In genomic region chr1:42280841-42281240, GRCh38 we compare ENCODE assay signal across 29 cellular contexts.
"Had no signal": no experiment of that assay in that cellular context is flagged by ENCODE, and none has a peak within 500 bp of the region (broad histone marks: within the 10 kb centered on the region; RNA-seq: fewer than 3 reads in every experiment).

No MANE protein-coding gene starts in this region.

- ATAC-seq: activated CD8-positive, alpha-beta T cell treated with anti-CD3 and anti-CD28 coated beads for 36 hours; activated naive CD4-positive, alpha-beta T cell treated with anti-CD3 and anti-CD28 coated beads, Interleukin-2, amount 50 U/mL, for 72 hours; activated T-helper 17 cell treated with anti-CD3 and anti-CD28 coated beads, Interleukin-2, amount 50 U/mL, for 72 hours; K562; Panc1 had no signal

- H3K27ac Mint-ChIP-seq: activated CD8-positive, alpha-beta T cell treated with anti-CD3 and anti-CD28 coated beads for 36 hours; activated naive CD4-positive, alpha-beta T cell treated with anti-CD3 and anti-CD28 coated beads, Interleukin-2, amount 50 U/mL, for 72 hours; activated T-cell treated with anti-CD3 and anti-CD28 coated beads, Interleukin-2, amount 50 U/mL, for 72 hours; activated T-helper 17 cell treated with anti-CD3 and anti-CD28 coated beads, Interleukin-2, amount 50 U/mL, for 72 hours had no signal

- H3K9me3 Mint-ChIP-seq: activated CD8-positive, alpha-beta T cell treated with anti-CD3 and anti-CD28 coated beads for 36 hours; activated naive CD4-positive, alpha-beta T cell treated with anti-CD3 and anti-CD28 coated beads, Interleukin-2, amount 50 U/mL, for 72 hours; activated T-cell treated with anti-CD3 and anti-CD28 coated beads, Interleukin-2, amount 50 U/mL, for 72 hours; activated T-helper 17 cell treated with anti-CD3 and anti-CD28 coated beads, Interleukin-2, amount 50 U/mL, for 72 hours; central memory CD8-positive, alpha-beta T cell had no signal

- H3K4me3 Mint-ChIP-seq: activated CD8-positive, alpha-beta T cell treated with anti-CD3 and anti-CD28 coated beads for 36 hours; activated T-cell treated with anti-CD3 and anti-CD28 coated beads, Interleukin-2, amount 50 U/mL, for 72 hours; activated T-helper 17 cell treated with anti-CD3 and anti-CD28 coated beads, Interleukin-2, amount 50 U/mL, for 72 hours; central memory CD8-positive, alpha-beta T cell had no signal

- DNase-seq: activated CD4-positive, alpha-beta T cell treated with anti-CD3 and anti-CD28 coated beads for 1 hour; activated CD4-positive, alpha-beta T cell treated with anti-CD3 and anti-CD28 coated beads for 48 hours; activated CD4-positive, CD25-positive, alpha-beta regulatory T cell; activated CD8-positive, alpha-beta T cell treated with anti-CD3 and anti-CD28 coated beads for 36 hours; activated effector memory CD4-positive, alpha-beta T cell treated with anti-CD3 and anti-CD28 coated beads, Interleukin-2, amount 50 U/mL, for 16 hours; activated naive CD4-positive, alpha-beta T cell; activated T-cell treated with anti-CD3 and anti-CD28 coated beads, Interleukin-2, amount 50 U/mL, for 1 hour; activated T-cell treated with anti-CD3 and anti-CD28 coated beads, Interleukin-2, amount 50 U/mL, for 72 hours; amniotic stem cell; aorta; brain microvascular endothelial cell; NCI-H1092 treated with DMSO at 0.1 percent for 48 hours; NCI-H1417; NCI-H146; NCI-H187; NCI-H2081; NCI-H2171 treated with DMSO at 0.1 percent for 48 hours; NCI-H226; NCI-H446 treated with DMSO at 0.1 percent for 48 hours; NCI-H524; SHP77; SJCRH30; T-helper 2 cell; T-helper 9 cell had no signal

- H3K27me3 Mint-ChIP-seq: activated CD8-positive, alpha-beta T cell treated with anti-CD3 and anti-CD28 coated beads for 36 hours; activated T-helper 17 cell treated with anti-CD3 and anti-CD28 coated beads, Interleukin-2, amount 50 U/mL, for 72 hours; central memory CD8-positive, alpha-beta T cell had no signal
